ENCODE assay signal across 9 cellular contexts in genomic region chr1:152141971-152142584, GRCh38. TPM values are rescaled to one million over a fixed set of nuclear protein-coding genes. Genes with fewer than 3 reads are reported as not detected.
DNase-seq lines count a peak whose midpoint lies in the region; ATAC-seq and TF ChIP-seq lines count a peak whose summit lies in the region.
"Had no signal": no experiment of that assay in that cellular context is flagged by ENCODE, and none has a peak within 500 bp of the region (broad histone marks: within the 10 kb centered on the region; RNA-seq: fewer than 3 reads in every experiment).

No MANE protein-coding gene starts in this region.

- H3K9me3 ChIP-seq in SJCRH30 (replicated peaks), result no peaks in the 10 kb centered on the region

- no peaks in the 10 kb centered on the region for H3K9me3 Mint-ChIP-seq in osteocyte (ENCODE audit: unreplicated experiment)

- DNase-seq in NCI-H2029 (lab: John Stamatoyannopoulos, UW), result peak; percentile 2
- no peak for DNase-seq in NCI-H2029 treated with DMSO at 0.1 percent for 48 hours (lab: John Stamatoyannopoulos, UW)
- peak; percentile 37 for DNase-seq in HPDE6-E6E7 (ENCODE audit: extremely low spot score)
- DNase-seq in SJCRH30, result peak; percentile 11 to 55
- DNase-seq in fibroblast of the conjunctiva (ENCODE audit: low read depth), result peak; percentile 63
- DNase-seq in osteocyte (ENCODE audit: extremely low spot score, unreplicated experiment), result no peak

- TF ChIP-seq CTCF in osteocyte (IDR thresholded peaks at IDR 0.05), result peak; percentile 68

- peaks cover 6% of the 10 kb centered on the region for H3K27me3 Mint-ChIP-seq in osteocyte (ENCODE audit: unreplicated experiment)

- H3K36me3 ChIP-seq in SJCRH30, result no peaks in the 10 kb centered on the region
- H3K36me3 ChIP-seq: BLaER1 had no signal

- ATAC-seq in GM21619 (IDR thresholded peaks at IDR 0.05; ENCODE audit: unreplicated experiment), result no peak
- ATAC-seq in HG03159 (IDR thresholded peaks at IDR 0.05; ENCODE audit: unreplicated experiment), result no peak

- no peaks in the 10 kb centered on the region for H3K4me1 ChIP-seq in SJCRH30
- H3K4me1 ChIP-seq: BLaER1 had no signal

- no peak overlapping the region for H3K27ac Mint-ChIP-seq in osteocyte (ENCODE audit: unreplicated experiment)

- no peaks in the 10 kb centered on the region for H3K27me3 ChIP-seq in SJCRH30
- H3K27me3 ChIP-seq: BLaER1 had no signal

- H3K27ac ChIP-seq in SJCRH30, result no peak overlapping the region
- H3K27ac ChIP-seq: BLaER1 had no signal

- H3K4me3 Mint-ChIP-seq in osteocyte (ENCODE audit: unreplicated experiment), result no peak overlapping the region

- no peaks in the 10 kb centered on the region for H3K4me1 Mint-ChIP-seq in osteocyte (ENCODE audit: unreplicated experiment)

- H3K4me3 ChIP-seq in SJCRH30, result no peak overlapping the region
- H3K4me3 ChIP-seq: BLaER1 had no signal

- H3K36me3 Mint-ChIP-seq in osteocyte (ENCODE audit: unreplicated experiment), result no peaks in the 10 kb centered on the region

RNA-seq across cellular contexts. Expression of gene RPTN, which starts 16.9 kb away (rescaled TPM):
- not detected in 2 replicates for total RNA-seq in SJCRH30 (2014; rRNA removed; shearing (Covaris generic))
- total RNA-seq in osteocyte, result not detected in 2 replicates

RNA-seq across cellular contexts. Expression of gene TCHH, which starts 26.8 kb away (rescaled TPM):
- not detected in 2 replicates for total RNA-seq in SJCRH30 (2014; rRNA removed; shearing (Covaris generic))
- 0.05 TPM in 1 of 2 replicates, not detected in the other for total RNA-seq in osteocyte

RNA-seq across cellular contexts. Expression of gene TCHHL1, which starts 53.2 kb away (rescaled TPM):
- not detected in 2 replicates for total RNA-seq in SJCRH30 (2014; rRNA removed; shearing (Covaris generic))
- total RNA-seq in osteocyte, result not detected in 2 replicates

Comparison
In these comparisons a context has a peak if more than half of its experiments do, and no peak if none do; other contexts are left out.
1. DNase-seq: peak in NCI-H2029 (single experiment), HPDE6-E6E7 (single experiment), SJCRH30 (2 of 2) and fibroblast of the conjunctiva (single experiment); none in NCI-H2029 treated with DMSO at 0.1 percent for 48 hours (single experiment) and osteocyte (single experiment).